9 cellular contexts compared by ENCODE assay signal in the genomic region with DNA sequence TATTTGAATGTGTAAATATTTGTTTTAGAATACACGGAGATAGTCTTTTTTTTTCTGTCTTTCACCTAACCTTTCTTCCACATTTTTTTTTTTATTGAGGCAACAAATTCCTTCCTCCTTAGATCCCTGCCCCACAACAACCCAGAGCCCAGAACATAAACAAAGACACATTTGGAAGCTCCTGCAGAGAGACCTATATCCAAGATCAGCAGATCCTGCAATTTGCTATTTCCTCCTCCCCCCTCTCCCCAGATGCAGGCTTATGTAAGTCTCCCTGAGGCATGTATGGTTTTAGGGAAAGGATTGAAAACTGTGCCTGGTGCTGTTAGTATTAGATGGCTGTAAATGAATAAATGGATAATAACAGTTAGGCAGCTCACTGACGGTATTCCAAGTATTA.
A peak's percentile ranks its signal among the peaks of the same experiment; 100 is the strongest.
DNase-seq lines count a peak whose midpoint lies in the region; ATAC-seq and TF ChIP-seq lines count a peak whose summit lies in the region.
"Had no signal": no experiment of that assay in that cellular context is flagged by ENCODE, and none has a peak within 500 bp of the region (broad histone marks: within the 10 kb centered on the region; RNA-seq: fewer than 3 reads in every experiment).

No MANE protein-coding gene starts in this region.

- no peak overlapping the region for H3K23ac ChIP-seq in mesenchymal stem cell (ENCODE audit: low read length in 2 of 2)

- H2BK5ac ChIP-seq in mesenchymal stem cell (ENCODE audit: low read depth, low read length, poor library complexity, severe bottlenecking), result no peak overlapping the region

- H2AFZ ChIP-seq in ACC112 (ENCODE audit: low read length, unreplicated experiment) (peak overlapping the region; percentile 68), mesenchymal stem cell (ENCODE audit: low read depth, low read length) (no peak overlapping the region)

- no peak overlapping the region for H3K4ac ChIP-seq in mesenchymal stem cell (ENCODE audit: low read depth in 1 of 2, low read length in 2 of 2)

- peak overlapping the region in 1 of 2 experiments; percentile 1 for H3K18ac ChIP-seq in mesenchymal stem cell (ENCODE audit: low read depth in 1 of 2, low read length in 2 of 2)

- H4K91ac ChIP-seq in mesenchymal stem cell (ENCODE audit: low read length), result no peak overlapping the region

- H3K4me1 ChIP-seq in ACC112 (ENCODE audit: control insufficient read depth, insufficient read depth, low read length, unreplicated experiment) (peaks cover 69% of the 10 kb centered on the region), HUES6 (ENCODE audit: control insufficient read depth, insufficient read depth, low read length) (peaks cover 39% of the 10 kb centered on the region), mesenchymal stem cell (ENCODE audit: control insufficient read depth, insufficient read depth, low read depth, low read length) (no peaks in the 10 kb centered on the region)

- H3K14ac ChIP-seq in mesenchymal stem cell (ENCODE audit: low read length in 2 of 2), result no peak overlapping the region

- H2BK120ac ChIP-seq in mesenchymal stem cell (ENCODE audit: low read depth, low read length), result no peak overlapping the region

- H3K27ac ChIP-seq in ACC112 (ENCODE audit: low read depth, low read length) (peak overlapping the region; percentile 84), HUES6 (ENCODE audit: low read depth, low read length) (peak overlapping the region; percentile 48; the same call in 1 of the 2 replicates), mesenchymal stem cell (ENCODE audit: low read length, poor library complexity, severe bottlenecking) (peak overlapping the region; percentile 99)

- 0% methylated on average over 2 of the region's 2 CpGs for WGBS in mesenchymal stem cell

- H3K9ac ChIP-seq in HUES6 (ENCODE audit: low read length) (no peak overlapping the region), mesenchymal stem cell (ENCODE audit: low read length) (peak overlapping the region; percentile 67)

- TF ChIP-seq CTCF in brain (conservative IDR thresholded peaks at IDR 0.05), result no peak

- H3K36me3 ChIP-seq in ACC112 (ENCODE audit: insufficient read depth, low read length) (no peaks in the 10 kb centered on the region), HUES6 (ENCODE audit: control insufficient read depth, insufficient read depth, low read length) (no peaks in the 10 kb centered on the region), mesenchymal stem cell (ENCODE audit: control insufficient read depth in 1 of 2, insufficient read depth in 2 of 2, low read depth in 1 of 2, low read length in 2 of 2) (no peaks in the 10 kb centered on the region)

- H3K4me3 ChIP-seq in ACC112 (ENCODE audit: low read depth, low read length) (peak overlapping the region; percentile 9; the same call in 1 of the 2 replicates), HUES6 (ENCODE audit: low read depth, low read length) (no peak overlapping the region), mesenchymal stem cell (ENCODE audit: insufficient read depth in 1 of 2, low read depth in 1 of 2, low read length in 2 of 2) (no peak overlapping the region)

- H3K9me3 Mint-ChIP-seq in brain, result no peaks in the 10 kb centered on the region

- H3K27ac Mint-ChIP-seq in brain, result peak overlapping the region; percentile 77 to 91 (median 85)

- no peaks in the 10 kb centered on the region for H3K79me1 ChIP-seq in mesenchymal stem cell (replicated peaks; ENCODE audit: low read length, poor library complexity, severe bottlenecking)

- no peaks in the 10 kb centered on the region for H3K79me2 ChIP-seq in ACC112 (ENCODE audit: control insufficient read depth, insufficient read depth, low read length, unreplicated experiment)

- H3K36me3 Mint-ChIP-seq in brain, result no peaks in the 10 kb centered on the region
- H3K36me3 Mint-ChIP-seq: CD14-positive monocyte had no signal

- H3K27me3 ChIP-seq in ACC112 (ENCODE audit: insufficient read depth, low read length) (no peaks in the 10 kb centered on the region), HUES6 (ENCODE audit: control insufficient read depth, insufficient read depth, low read length) (no peaks in the 10 kb centered on the region), mesenchymal stem cell (ENCODE audit: control insufficient read depth in 1 of 2, insufficient read depth in 1 of 2, low read length in 2 of 2) (no peaks in the 10 kb centered on the region)

- DNase-seq in mesenchymal stem cell (peak; percentile 78), COR-L47 (lab: John Stamatoyannopoulos, UW) (no peak), RKO (ENCODE audit: low spot score) (no peak)

- H2BK12ac ChIP-seq in mesenchymal stem cell (ENCODE audit: low read length in 2 of 2), result no peak overlapping the region

- H4K8ac ChIP-seq in mesenchymal stem cell (ENCODE audit: low read length), result no peak overlapping the region

- peaks cover 47% of the 10 kb centered on the region for H3K4me1 Mint-ChIP-seq in brain

- H2BK15ac ChIP-seq in mesenchymal stem cell (ENCODE audit: low read depth, poor library complexity, severe bottlenecking), result no peak overlapping the region

- ATAC-seq in HG02852 (IDR thresholded peaks at IDR 0.05; ENCODE audit: unreplicated experiment), result no peak
- no peak for ATAC-seq in HG03196 (IDR thresholded peaks at IDR 0.05; ENCODE audit: unreplicated experiment)

- H2AK5ac ChIP-seq in mesenchymal stem cell (ENCODE audit: low read length, severe bottlenecking), result peak overlapping the region; percentile 13

- no peaks in the 10 kb centered on the region for H3K27me3 Mint-ChIP-seq in brain

- H3K9me3 ChIP-seq in HUES6 (ENCODE audit: control insufficient read depth, insufficient read depth, low read depth, low read length) (no peaks in the 10 kb centered on the region), mesenchymal stem cell (ENCODE audit: control insufficient read depth, low read length) (no peaks in the 10 kb centered on the region)

- no peak overlapping the region for H3K4me2 ChIP-seq in mesenchymal stem cell (ENCODE audit: low read length, poor library complexity, severe bottlenecking)

- H3K4me3 Mint-ChIP-seq in brain, result peak overlapping the region; percentile 16 to 67 (median 61)

Comparison
In these comparisons a context has a peak if more than half of its experiments do, and no peak if none do; other contexts are left out.
1. H3K27ac ChIP-seq: peak in every context shown above with its lines; median percentile 99 in mesenchymal stem cell; 84 in ACC112; 48 in HUES6.